8 cellular contexts compared by ENCODE assay signal in genomic region chr3:172140499-172141391, GRCh38.
DNase-seq lines count a peak whose midpoint lies in the region; ATAC-seq and TF ChIP-seq lines count a peak whose summit lies in the region.

No MANE protein-coding gene starts in this region.

- H3K36me3 Mint-ChIP-seq in CD14-positive monocyte, result peaks cover 23 to 39% of the 10 kb centered on the region in 2 donors
- peaks cover 10% of the 10 kb centered on the region for H3K36me3 Mint-ChIP-seq in natural killer cell treated with Interleukin-12 subunit alpha and Interleukin-12 subunit beta and Interleukin-15 and Interleukin-18, amount 100 ng/mL, for 72 hours

- peak; percentile 79 for DNase-seq in CD14-positive monocyte (ENCODE audit: low spot score)
- peak; percentile 22 to 66 for DNase-seq in NOMO-1 (lab: John Stamatoyannopoulos, UW; ENCODE audit: unreplicated experiment in 2 of 2)
- DNase-seq in epidermal melanocyte (ENCODE audit: insufficient read length, low spot score), result peak; percentile 46
- DNase-seq in natural killer cell treated with Interleukin-12 subunit alpha and Interleukin-12 subunit beta and Interleukin-15 and Interleukin-18, amount 100 ng/mL, for 72 hours (ENCODE audit: low spot score), result no peak
- no peak for DNase-seq in GM19238 (ENCODE audit: insufficient read length, low spot score)
- DNase-seq in dorsolateral prefrontal cortex, result no peak
- DNase-seq in stimulated activated CD4-positive, alpha-beta T cell treated with anti-CD3 and anti-CD28 coated beads, Interleukin-2, amount 100 ng/mL, for 48 hours, result no peak

- peaks cover 89% of the 10 kb centered on the region for H3K4me1 Mint-ChIP-seq in CD14-positive monocyte
- H3K4me1 Mint-ChIP-seq in natural killer cell treated with Interleukin-12 subunit alpha and Interleukin-12 subunit beta and Interleukin-15 and Interleukin-18, amount 100 ng/mL, for 72 hours (ENCODE audit: low read depth in 2 of 2), result peaks cover 70 to 88% of the 10 kb centered on the region in 2 donors

- H3K27me3 Mint-ChIP-seq in CD14-positive monocyte (ENCODE audit: low read depth in 3 of 3), result no peaks in the 10 kb centered on the region
- H3K27me3 Mint-ChIP-seq in natural killer cell treated with Interleukin-12 subunit alpha and Interleukin-12 subunit beta and Interleukin-15 and Interleukin-18, amount 100 ng/mL, for 72 hours, result no peaks in the 10 kb centered on the region

- no peaks in the 10 kb centered on the region for H3K27me3 ChIP-seq in dorsolateral prefrontal cortex

- TF ChIP-seq CTCF in CD14-positive monocyte (IDR thresholded peaks at IDR 0.05) (no peak), dorsolateral prefrontal cortex (IDR thresholded peaks at IDR 0.05 in 54 of 56, conservative IDR thresholded peaks at IDR 0.05 in 2 of 56; ENCODE audit: low read depth in 1 of 56, partially characterized antibody in 56 of 56) (no peak)

- H3K27ac ChIP-seq in dorsolateral prefrontal cortex, result no peak overlapping the region

- peak overlapping the region; percentile 93 to 98 (median 97) for H3K27ac Mint-ChIP-seq in CD14-positive monocyte
- peak overlapping the region; percentile 98 to 99 for H3K27ac Mint-ChIP-seq in natural killer cell treated with Interleukin-12 subunit alpha and Interleukin-12 subunit beta and Interleukin-15 and Interleukin-18, amount 100 ng/mL, for 72 hours

- no peak overlapping the region for H3K4me3 ChIP-seq in dorsolateral prefrontal cortex

- ATAC-seq in natural killer cell treated with Interleukin-12 subunit alpha and Interleukin-12 subunit beta and Interleukin-15 and Interleukin-18, amount 100 ng/mL, for 72 hours, result peak; percentile 35 to 71
- no peak for ATAC-seq in GM19023 (IDR thresholded peaks at IDR 0.05; ENCODE audit: unreplicated experiment)

- intact Hi-C loops in CD14-positive monocyte (cut with micrococcal nuclease), result loop anchor here in 1 of 2 donors (5.0 kb wide), 1 partner anchor 42 kb away; no protein-coding TSS in a partner anchor
- intact Hi-C loops in dorsolateral prefrontal cortex (cut with DNase I), result no loop called here

- H3K9me3 Mint-ChIP-seq in CD14-positive monocyte, result no peaks in the 10 kb centered on the region
- H3K9me3 Mint-ChIP-seq in natural killer cell treated with Interleukin-12 subunit alpha and Interleukin-12 subunit beta and Interleukin-15 and Interleukin-18, amount 100 ng/mL, for 72 hours, result no peaks in the 10 kb centered on the region

- H3K4me3 Mint-ChIP-seq in CD14-positive monocyte, result no peak overlapping the region
- H3K4me3 Mint-ChIP-seq in natural killer cell treated with Interleukin-12 subunit alpha and Interleukin-12 subunit beta and Interleukin-15 and Interleukin-18, amount 100 ng/mL, for 72 hours, result peak overlapping the region; percentile 84

Comparison
In these comparisons a context has a peak if more than half of its experiments do, and no peak if none do; other contexts are left out.
1. DNase-seq: peak in CD14-positive monocyte (single experiment), NOMO-1 (2 of 2) and epidermal melanocyte (single experiment); none in natural killer cell treated with Interleukin-12 subunit alpha and Interleukin-12 subunit beta and Interleukin-15 and Interleukin-18, amount 100 ng/mL, for 72 hours (single experiment), GM19238 (single experiment), dorsolateral prefrontal cortex (0 of 10) and stimulated activated CD4-positive, alpha-beta T cell treated with anti-CD3 and anti-CD28 coated beads, Interleukin-2, amount 100 ng/mL, for 48 hours (0 of 2).